ENCODE assay signal across 3 cellular contexts in genomic region chr15:54575586-54575985, GRCh38.
"Had no signal": no experiment of that assay in that cellular context is flagged by ENCODE, and none has a peak within 500 bp of the region (broad histone marks: within the 10 kb centered on the region; RNA-seq: fewer than 3 reads in every experiment).

No MANE protein-coding gene starts in this region.

- DNase-seq: GDM1, GF-D8 had no signal

- H3K4me3 ChIP-seq: GM12878 had no signal
